In genomic region chr6:150600302-150601017, GRCh38 we compare ENCODE assay signal across 8 cellular contexts.
DNase-seq lines count a peak whose midpoint lies in the region; ATAC-seq and TF ChIP-seq lines count a peak whose summit lies in the region.

No MANE protein-coding gene starts in this region.

- H3K4me3 ChIP-seq in choroid plexus epithelial cell (ENCODE audit: low read depth, low read length), result peak overlapping the region; percentile 53

- peak; percentile 71 for ATAC-seq in HG02798 (IDR thresholded peaks at IDR 0.05; ENCODE audit: poor library complexity, unreplicated experiment)

- DNase-seq in NCI-H2029 (lab: John Stamatoyannopoulos, UW) (peak; percentile 48), NCI-H2029 treated with DMSO at 0.1 percent for 48 hours (lab: John Stamatoyannopoulos, UW) (no peak), NCI-H1694 (lab: John Stamatoyannopoulos, UW) (peak; percentile 27), choroid plexus epithelial cell (ENCODE audit: low read depth) (peak; percentile 62), left kidney (ENCODE audit: low read depth, low spot score) (peak; percentile 96)
- DNase-seq in activated CD4-positive, alpha-beta T cell treated with anti-CD3 and anti-CD28 coated beads for 1 hour, result peak; percentile 23
- DNase-seq in stimulated activated CD4-positive, alpha-beta T cell treated with anti-CD3 and anti-CD28 coated beads, Interleukin-2, amount 100 ng/mL, for 24 hours, result peak; percentile 67 to 71

- peak; percentile 50 for TF ChIP-seq CTCF in choroid plexus epithelial cell (conservative IDR thresholded peaks at IDR 0.05; ENCODE audit: low read depth, low read length)
